In genomic region chr3:126259411-126260391, GRCh38 we compare ENCODE assay signal across 9 cellular contexts.
A peak's percentile ranks its signal among the peaks of the same experiment; 100 is the strongest.
DNase-seq lines count a peak whose midpoint lies in the region; ATAC-seq and TF ChIP-seq lines count a peak whose summit lies in the region.
"Had no signal": no experiment of that assay in that cellular context is flagged by ENCODE, and none has a peak within 500 bp of the region (broad histone marks: within the 10 kb centered on the region; RNA-seq: fewer than 3 reads in every experiment).

No MANE protein-coding gene starts in this region.

- H3K18ac ChIP-seq in neuronal stem cell (ENCODE audit: low read length) = no peak overlapping the region

- H3K4me3 ChIP-seq in GM12865 (ENCODE audit: low read depth, low read length) (no peak overlapping the region), epithelial cell of proximal tubule (ENCODE audit: low read depth, low read length) (no peak overlapping the region), neuronal stem cell (ENCODE audit: low read length in 2 of 2) (no peak overlapping the region)
- H3K4me3 ChIP-seq: SJCRH30 had no signal

- no peak overlapping the region for H4K91ac ChIP-seq in neuronal stem cell (ENCODE audit: low read depth, low read length, poor library complexity)

- no peak overlapping the region for H4K8ac ChIP-seq in neuronal stem cell (ENCODE audit: low read depth, low read length)

- H3K9me3 ChIP-seq in neuronal stem cell (replicated peaks in 1 of 2; ENCODE audit: control insufficient read depth in 2 of 2, insufficient read depth in 1 of 2, low read depth in 1 of 2, low read length in 2 of 2) = peaks cover 0 to 6% of the 10 kb centered on the region in 2 donors
- H3K9me3 ChIP-seq: SJCRH30 had no signal

- WGBS in neuronal stem cell (ENCODE audit: extremely low coverage in 2 of 2, insufficient read length in 2 of 2, insufficient replicate concordance in 1 of 2), 2 donors = 100% methylated on average over 1 of the region's 23 CpGs

- no peaks in the 10 kb centered on the region for H3K36me3 ChIP-seq in neuronal stem cell (replicated peaks in 1 of 2; ENCODE audit: control insufficient read depth in 2 of 2, insufficient read depth in 2 of 2, low read length in 2 of 2)
- H3K36me3 ChIP-seq: SJCRH30 had no signal

- H2BK12ac ChIP-seq in neuronal stem cell (ENCODE audit: low read length) = peak overlapping the region; percentile 14

- H3K27ac ChIP-seq in neuronal stem cell (replicated peaks; ENCODE audit: low read length) = no peak overlapping the region
- H3K27ac ChIP-seq: SJCRH30 had no signal

- H3K4ac ChIP-seq in neuronal stem cell (ENCODE audit: low read length) = no peak overlapping the region

- peaks cover 0 to 3% (median 0%) of the 10 kb centered on the region in 3 experiments for H3K27me3 ChIP-seq in neuronal stem cell (ENCODE audit: control insufficient read depth in 3 of 3, insufficient read depth in 3 of 3, low read depth in 1 of 3, low read length in 3 of 3)
- H3K27me3 ChIP-seq: SJCRH30 had no signal

- H2BK5ac ChIP-seq in neuronal stem cell (ENCODE audit: low read length) = no peak overlapping the region

- H2BK15ac ChIP-seq in neuronal stem cell (ENCODE audit: low read length) = no peak overlapping the region

- ATAC-seq in HG02981 (IDR thresholded peaks at IDR 0.05; ENCODE audit: unreplicated experiment) = no peak
- ATAC-seq in HG02970 (IDR thresholded peaks at IDR 0.05; ENCODE audit: low FRiP score, unreplicated experiment) = no peak

- no peak overlapping the region for H3K23ac ChIP-seq in neuronal stem cell (ENCODE audit: low read depth, low read length, poor library complexity)

- DNase-seq in GM12865 (ENCODE audit: low read depth) = peak; percentile 12
- DNase-seq in NOMO-1 (lab: John Stamatoyannopoulos, UW; ENCODE audit: unreplicated experiment in 2 of 2) = peak; percentile 13 to 30
- DNase-seq in epithelial cell of proximal tubule (ENCODE audit: low read depth) = no peak
- DNase-seq in neuronal stem cell (ENCODE audit: low spot score) = no peak
- DNase-seq in NCI-H1436 treated with DMSO at 0.1 percent for 48 hours (lab: John Stamatoyannopoulos, UW) = no peak
- DNase-seq in NCI-H1092 treated with DMSO at 0.1 percent for 48 hours (lab: John Stamatoyannopoulos, UW) = no peak

- H2BK120ac ChIP-seq in neuronal stem cell (ENCODE audit: low read depth, low read length) = no peak overlapping the region

- no peak overlapping the region for H3K9ac ChIP-seq in neuronal stem cell (ENCODE audit: low read depth, low read length, poor library complexity)

- no peak overlapping the region for H2AK5ac ChIP-seq in neuronal stem cell (ENCODE audit: low read depth, low read length)

- peaks cover 4 to 6% of the 10 kb centered on the region in 2 donors for H3K4me1 ChIP-seq in neuronal stem cell (ENCODE audit: control insufficient read depth in 2 of 2, insufficient read depth in 1 of 2, low read depth in 1 of 2, low read length in 2 of 2)
- H3K4me1 ChIP-seq: SJCRH30 had no signal

- no peak overlapping the region for H3K14ac ChIP-seq in neuronal stem cell (ENCODE audit: low read length)

- TF ChIP-seq CTCF in GM12865 (IDR thresholded peaks at IDR 0.05; ENCODE audit: insufficient read depth, low read depth, low read length, missing control alignments) (peak; percentile 32), epithelial cell of proximal tubule (conservative IDR thresholded peaks at IDR 0.05; ENCODE audit: low read depth, low read length) (peak; percentile 85)

- H3K4me2 ChIP-seq in neuronal stem cell (ENCODE audit: insufficient read depth, low read length, poor library complexity, severe bottlenecking) = no peak overlapping the region

- no peaks in the 10 kb centered on the region for H3K79me1 ChIP-seq in neuronal stem cell (ENCODE audit: low read depth, low read length)

- no peak overlapping the region for H2AFZ ChIP-seq in neuronal stem cell (ENCODE audit: low read length)

Comparison
In these comparisons a context has a peak if more than half of its experiments do, and no peak if none do; other contexts are left out.
1. DNase-seq: peak in GM12865 (single experiment) and NOMO-1 (2 of 2); none in epithelial cell of proximal tubule (single experiment), neuronal stem cell (single experiment), NCI-H1436 treated with DMSO at 0.1 percent for 48 hours (single experiment) and NCI-H1092 treated with DMSO at 0.1 percent for 48 hours (single experiment).